In genomic region chr15:100189319-100189718, GRCh38 we compare ENCODE assay signal across 16 cellular contexts.
DNase-seq lines count a peak whose midpoint lies in the region; ATAC-seq, FAIRE-seq and TF ChIP-seq lines count a peak whose summit lies in the region.
"Had no signal": no experiment of that assay in that cellular context is flagged by ENCODE, and none has a peak within 500 bp of the region (broad histone marks: within the 10 kb centered on the region; RNA-seq: fewer than 3 reads in every experiment).

No MANE protein-coding gene starts in this region.

- FAIRE-seq in HepG2 (lab: Jason Lieb, UNC) = no peak

- CTCF ChIA-PET in HepG2 (lab: Yijun Ruan, JAX; ENCODE audit: low intra/inter-chr PET ratio, low total read pairs) = no interaction called here

- H3K36me3 ChIP-seq in HepG2 (replicated peaks in 1 of 2; ENCODE audit: control insufficient read depth in 1 of 2, insufficient read depth in 2 of 2, low read length in 2 of 2) = no peaks in the 10 kb centered on the region
- H3K36me3 ChIP-seq in right lobe of liver = no peaks in the 10 kb centered on the region
- no peaks in the 10 kb centered on the region for H3K36me3 ChIP-seq in vagina
- no peaks in the 10 kb centered on the region for H3K36me3 ChIP-seq in tibial nerve

- in situ Hi-C loops in HepG2 (cut with HindIII; ENCODE audit: extremely low pct_ligation_motif_present, low pct_unique_long_range_greater_than_20kb) = no loop called here

- no peaks in the 10 kb centered on the region for H3K79me2 ChIP-seq in HepG2 (ENCODE audit: insufficient read depth, low read length)

- TF ChIP-seq EP300 in HepG2 (IDR thresholded peaks at IDR 0.05; ENCODE audit: low read depth in 2 of 2, low read length in 2 of 2) = no peak
- TF ChIP-seq EP300 in HepG2 (CRISPR knock-in tag; IDR thresholded peaks at IDR 0.05; ENCODE audit: borderline replicate concordance) = no peak
- TF ChIP-seq EP300 in tibial nerve (IDR thresholded peaks at IDR 0.05) = no peak

- 100% methylated on average over 1 of the region's 6 CpGs for WGBS in HepG2 (ENCODE audit: low lambda C conversion rate)
- no CpG with 5 or more reads among the region's 6 CpGs for WGBS in right lobe of liver (ENCODE audit: insufficient coverage, low coverage, low lambda C conversion rate, missing lambda C conversion rate)
- 61 to 77% methylated on average over 4 to 6 of the region's 6 CpGs for WGBS in tibial nerve, 2 donors

- no TSS peak for BruUV-seq in HepG2 (replicated peaks; lab: Mats Ljungman, UMichigan)

- TF ChIP-seq POLR2A in HepG2 (IDR thresholded peaks at IDR 0.05; ENCODE audit: insufficient read depth in 1 of 2, low read depth in 2 of 2, low read length in 2 of 2) (no peak), right lobe of liver (IDR thresholded peaks at IDR 0.05) (no peak), vagina (IDR thresholded peaks at IDR 0.05) (no peak), tibial nerve (IDR thresholded peaks at IDR 0.05) (no peak)

- DNase-seq in HepG2 (ENCODE audit: low spot score) = no peak
- no peak for DNase-seq in right lobe of liver
- DNase-seq in coronary artery (ENCODE audit: low spot score) = peak; percentile 52
- peak; percentile 67 for DNase-seq in posterior vena cava (ENCODE audit: low spot score)
- no peak for DNase-seq in NOMO-1 treated with DMSO at 0.1 percent for 48 hours (lab: John Stamatoyannopoulos, UW; ENCODE audit: unreplicated experiment)
- DNase-seq in DMS79 treated with DMSO at 0.1 percent for 48 hours (lab: John Stamatoyannopoulos, UW) = no peak
- no peak for DNase-seq in vagina (ENCODE audit: extremely low spot score in 2 of 2)
- DNase-seq in tibial nerve (ENCODE audit: low spot score in 2 of 2) = no peak
- DNase-seq: ACHN; CD4-positive, alpha-beta memory T cell; DMS79; GF-D8; HCEC 1CT; HFFc6 had no signal

- TF ChIP-seq CTCF in HepG2 (CRISPR knock-in tag; IDR thresholded peaks at IDR 0.05) (no peak), right lobe of liver (IDR thresholded peaks at IDR 0.05) (no peak), coronary artery (IDR thresholded peaks at IDR 0.05) (no peak), vagina (IDR thresholded peaks at IDR 0.05) (no peak), tibial nerve (IDR thresholded peaks at IDR 0.05) (no peak)

- H3K9me3 ChIP-seq in HepG2 (ENCODE audit: low read length) = no peaks in the 10 kb centered on the region
- no peaks in the 10 kb centered on the region for H3K9me3 ChIP-seq in right lobe of liver
- H3K9me3 ChIP-seq in vagina = no peaks in the 10 kb centered on the region
- H3K9me3 ChIP-seq in tibial nerve = no peaks in the 10 kb centered on the region

- H2AFZ ChIP-seq in HepG2 (ENCODE audit: low read length) = no peak overlapping the region

- ATAC-seq in HepG2 = no peak
- no peak for ATAC-seq in right lobe of liver

- H3K9ac ChIP-seq in HepG2 (ENCODE audit: insufficient read depth, low read depth, low read length) = no peak overlapping the region

- H3K4me1 ChIP-seq in HepG2 (ENCODE audit: insufficient read depth, low read length) (peaks cover 10% of the 10 kb centered on the region; the same call in 1 of the 2 replicates), right lobe of liver (no peaks in the 10 kb centered on the region), vagina (peaks cover 11% of the 10 kb centered on the region), tibial nerve (no peaks in the 10 kb centered on the region)

- no peaks in the 10 kb centered on the region for H4K20me1 ChIP-seq in HepG2 (ENCODE audit: insufficient read depth, low read length)

- TF ChIP-seq RAD21 in HepG2 (CRISPR knock-in tag; IDR thresholded peaks at IDR 0.05) = no peak

- H3K4me2 ChIP-seq in HepG2 (ENCODE audit: low read depth, low read length) = no peak overlapping the region

- POLR2A ChIA-PET in HepG2 (lab: Yijun Ruan, JAX) = no interaction called here

- intact Hi-C loops in HepG2 (cut with micrococcal nuclease; ENCODE audit: unreplicated experiment) (no loop called here), right lobe of liver (cut with DNase I) (no loop called here), posterior vena cava (cut with DNase I) (no loop called here), vagina (cut with DNase I) (no loop called here)

- H3K27me3 ChIP-seq in HepG2 (ENCODE audit: control insufficient read depth in 1 of 2, insufficient read depth in 2 of 2, low read length in 2 of 2) (peaks cover 0 to 1% of the 10 kb centered on the region in 2 experiments; a peak in 3 of 5 replicates), right lobe of liver (no peaks in the 10 kb centered on the region), vagina (no peaks in the 10 kb centered on the region), tibial nerve (no peaks in the 10 kb centered on the region)

- H3K27ac ChIP-seq in HepG2 (ENCODE audit: extremely low read length, insufficient read depth, low read length) (no peak overlapping the region), right lobe of liver (no peak overlapping the region), coronary artery (no peak overlapping the region), vagina (no peak overlapping the region), tibial nerve (no peak overlapping the region)
- H3K27ac ChIP-seq: C4-2B, HL-60 had no signal

- H3K4me3 ChIP-seq in HepG2 (replicated peaks in 1 of 3; ENCODE audit: insufficient read depth in 1 of 3, low read depth in 2 of 3, low read length in 3 of 3) (no peak overlapping the region), right lobe of liver (no peak overlapping the region), coronary artery (no peak overlapping the region), vagina (no peak overlapping the region), tibial nerve (no peak overlapping the region)

TF ChIP-seq in HepG2, 621 proteins besides CTCF, POLR2A, EP300 and RAD21:
- TF ChIP-seq, protein P1, sequence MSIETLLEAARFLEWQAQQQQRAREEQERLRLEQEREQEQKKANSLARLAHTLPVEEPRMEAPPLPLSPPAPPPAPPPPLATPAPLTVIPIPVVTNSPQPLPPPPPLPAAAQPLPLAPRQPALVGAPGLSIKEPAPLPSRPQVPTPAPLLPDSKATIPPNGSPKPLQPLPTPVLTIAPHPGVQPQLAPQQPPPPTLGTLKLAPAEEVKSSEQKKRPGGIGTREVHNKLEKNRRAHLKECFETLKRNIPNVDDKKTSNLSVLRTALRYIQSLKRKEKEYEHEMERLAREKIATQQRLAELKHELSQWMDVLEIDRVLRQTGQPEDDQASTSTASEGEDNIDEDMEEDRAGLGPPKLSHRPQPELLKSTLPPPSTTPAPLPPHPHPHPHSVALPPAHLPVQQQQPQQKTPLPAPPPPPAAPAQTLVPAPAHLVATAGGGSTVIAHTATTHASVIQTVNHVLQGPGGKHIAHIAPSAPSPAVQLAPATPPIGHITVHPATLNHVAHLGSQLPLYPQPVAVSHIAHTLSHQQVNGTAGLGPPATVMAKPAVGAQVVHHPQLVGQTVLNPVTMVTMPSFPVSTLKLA (IDR thresholded peaks at IDR 0.05) = peak; percentile 77
- TF ChIP-seq CCDC6 (CRISPR knock-in tag; IDR thresholded peaks at IDR 0.05) = no peak
TF ChIP-seq in HepG2: peak in this region for 1.

Comparison
In these comparisons a context has a peak if more than half of its experiments do, and no peak if none do; other contexts are left out.
1. DNase-seq: peak in coronary artery (single experiment) and posterior vena cava (single experiment); none in HepG2 (single experiment), right lobe of liver (0 of 3), NOMO-1 treated with DMSO at 0.1 percent for 48 hours (single experiment), DMS79 treated with DMSO at 0.1 percent for 48 hours (single experiment), vagina (0 of 2) and tibial nerve (0 of 2).